ENCODE assay signal across 10 cellular contexts in the genomic region with DNA sequence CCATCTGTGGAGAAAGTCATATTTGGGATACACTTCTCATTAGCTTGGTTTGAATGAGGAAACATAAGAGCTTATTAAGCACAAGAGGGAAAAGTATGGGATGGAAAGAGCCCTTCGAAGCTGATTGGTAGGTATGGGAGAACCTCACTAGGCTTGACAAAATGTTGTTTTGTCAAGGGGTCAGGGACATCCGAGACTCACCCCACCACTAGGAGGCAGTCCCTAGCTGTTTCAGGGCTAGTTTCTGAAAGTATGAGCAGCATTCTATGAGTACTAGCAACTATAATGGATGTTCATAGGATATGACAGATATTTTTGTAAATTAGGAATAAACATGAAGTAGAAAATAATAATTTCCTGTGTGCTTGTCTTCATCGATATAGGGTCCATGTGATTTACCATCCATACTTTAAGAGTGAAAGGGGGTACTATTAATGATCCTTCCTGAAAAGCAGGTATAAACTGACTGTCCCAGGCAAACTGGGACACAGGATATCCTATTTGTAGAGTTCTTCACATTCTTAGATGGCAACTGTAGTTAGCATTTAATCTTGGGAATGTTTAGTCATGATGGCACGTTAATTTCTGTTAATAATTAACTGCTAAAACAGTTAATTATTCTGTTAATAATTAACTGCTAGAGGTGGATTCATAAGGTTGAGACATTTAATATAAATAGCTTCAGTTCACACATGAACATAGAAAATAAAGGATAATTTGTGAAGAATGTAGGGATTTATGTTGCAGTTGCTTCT. TPM values are rescaled to one million over a fixed set of nuclear protein-coding genes. Genes with fewer than 3 reads are reported as not detected.
DNase-seq lines count a peak whose midpoint lies in the region; ATAC-seq and TF ChIP-seq lines count a peak whose summit lies in the region.
"Had no signal": no experiment of that assay in that cellular context is flagged by ENCODE, and none has a peak within 500 bp of the region (broad histone marks: within the 10 kb centered on the region; RNA-seq: fewer than 3 reads in every experiment).

No MANE protein-coding gene starts in this region.

- POLR2A ChIA-PET in BJ (lab: Charles Lee), result no interaction called here
- POLR2A ChIA-PET in OCI-LY7 (lab: Charles Lee), result interaction anchor here (0.6 to 1.4 kb wide), 2 partner anchors 13 to 30 kb away, joined by 6 to 12 read pairs; no protein-coding TSS in a partner anchor

- no peak overlapping the region for H3K4me3 ChIP-seq in BJ (ENCODE audit: low read depth, low read length)
- no peak overlapping the region for H3K4me3 ChIP-seq in OCI-LY7 (ENCODE audit: low read depth, low read length, poor library complexity, severe bottlenecking)
- H3K4me3 ChIP-seq in foreskin fibroblast (ENCODE audit: low read depth in 1 of 2, low read length in 2 of 2), result no peak overlapping the region

- no peak overlapping the region for H3K27ac ChIP-seq in OCI-LY7 (ENCODE audit: low read depth, low read length, poor library complexity, severe bottlenecking)

- H3K36me3 ChIP-seq in BJ (ENCODE audit: control insufficient read depth, insufficient read depth, low read length) (no peaks in the 10 kb centered on the region), OCI-LY7 (ENCODE audit: insufficient read depth, low read length) (no peaks in the 10 kb centered on the region)

- peak; percentile 49 for TF ChIP-seq CTCF in BJ (IDR thresholded peaks at IDR 0.05; ENCODE audit: insufficient read depth, low read depth, low read length)
- TF ChIP-seq CTCF in GM13977 (IDR thresholded peaks at IDR 0.05; ENCODE audit: extremely low read depth, insufficient read depth, missing control alignments), result peak; percentile 52
- peak; percentile 74 for TF ChIP-seq CTCF in OCI-LY7 (conservative IDR thresholded peaks at IDR 0.05; ENCODE audit: low read length)
- TF ChIP-seq CTCF in foreskin fibroblast (IDR thresholded peaks at IDR 0.05; ENCODE audit: low read depth, low read length), result peak; percentile 44

- CTCF ChIA-PET in BJ (lab: Yijun Ruan, JAX), result interaction anchor here (1.5 kb wide), 1 partner anchor 10 kb away, joined by 4 read pairs; no protein-coding TSS in a partner anchor
- CTCF ChIA-PET in OCI-LY7 (lab: Charles Lee; ENCODE audit: unreplicated experiment), result no interaction called here

- H3K27me3 ChIP-seq in BJ (ENCODE audit: control insufficient read depth, insufficient read depth, low read length), result no peaks in the 10 kb centered on the region

- no peak overlapping the region for H3K4me2 ChIP-seq in OCI-LY7 (ENCODE audit: low read length)

- intact Hi-C loops in OCI-LY7 (cut with micrococcal nuclease; ENCODE audit: unreplicated experiment), result loop anchor here (10.0 kb wide), 1 partner anchor 346 kb away; no protein-coding TSS in a partner anchor

- BruUV-seq in OCI-LY7 (replicated peaks; lab: Mats Ljungman, UMichigan), result no TSS peak

- H2AFZ ChIP-seq in OCI-LY7 (ENCODE audit: low read length), result no peak overlapping the region

- in situ Hi-C loops in GM13977 (cut with MboI; ENCODE audit: low pct_unique_long_range_greater_than_20kb, low sequenced_read_pairs, unreplicated experiment), result no loop called here

- H3K79me2 ChIP-seq in OCI-LY7 (ENCODE audit: insufficient read depth, low read depth, low read length), result no peaks in the 10 kb centered on the region

- no peaks in the 10 kb centered on the region for H3K9me2 ChIP-seq in OCI-LY7 (ENCODE audit: insufficient read depth, low read length)

- H3K4me1 ChIP-seq in OCI-LY7 (ENCODE audit: insufficient read depth, low read length, poor library complexity, severe bottlenecking), result no peaks in the 10 kb centered on the region

- no peaks in the 10 kb centered on the region for H3K9me3 ChIP-seq in OCI-LY7 (ENCODE audit: low read length)

- ATAC-seq in HG02884 (IDR thresholded peaks at IDR 0.05; ENCODE audit: unreplicated experiment), result no peak

- DNase-seq in BJ (ENCODE audit: low read depth), result no peak
- peak; percentile 38 for DNase-seq in GM13977 (ENCODE audit: low spot score)
- peak; percentile 16 for DNase-seq in OCI-LY7 (ENCODE audit: low spot score)
- peak in 1 of 2 donors; percentile 4 for DNase-seq in foreskin fibroblast
- DNase-seq in amniotic stem cell (lab: John Stamatoyannopoulos, UW), result no peak
- DNase-seq in NCI-H1092 treated with DMSO at 0.1 percent for 48 hours (lab: John Stamatoyannopoulos, UW), result no peak
- DNase-seq in KG1 (lab: John Stamatoyannopoulos, UW), result no peak
- DNase-seq: nucleus accumbens had no signal

- H4K20me1 ChIP-seq in OCI-LY7 (ENCODE audit: insufficient read depth, low read length), result no peaks in the 10 kb centered on the region

RNA-seq across cellular contexts. Expression of gene OTX1, which starts 28.4 kb away (rescaled TPM):
- polyA plus RNA-seq in BJ (2011; rRNA removed), result not detected in 2 replicates
- 0.26 TPM in 1 of 2 replicates, not detected in the other for polyA minus RNA-seq in BJ (2011; rRNA and poly(A)+ RNA removed)
- 1.0 and 1.3 TPM in 2 replicates for total RNA-seq in OCI-LY7 (2014; rRNA removed; shearing (Covaris generic))
- total RNA-seq in OCI-LY7 (2022), result 2.5 and 2.9 TPM in 2 replicates
- total RNA-seq: T-helper 1 cell treated with Interleukin-12 subunit alpha and Interleukin-12 subunit beta and Interleukin-4 antibody, amounts not matched to agents 30 ng/mL and 1 ng/mL, for 36 hours had no signal

Comparison
In these comparisons a context has a peak if more than half of its experiments do, and no peak if none do; other contexts are left out.
1. DNase-seq: peak in GM13977 (single experiment) and OCI-LY7 (single experiment); none in BJ (single experiment), amniotic stem cell (single experiment), NCI-H1092 treated with DMSO at 0.1 percent for 48 hours (single experiment) and KG1 (single experiment).
2. Peak in every context shown above with its lines, with median percentiles within 50 percentile points of each other: CTCF ChIP-seq.